In genomic region chr1:193058529-193059281, GRCh38 we compare ENCODE assay signal across 8 cellular contexts. TPM values are rescaled to one million over a fixed set of nuclear protein-coding genes. Genes with fewer than 3 reads are reported as not detected.
A peak's percentile ranks its signal among the peaks of the same experiment; 100 is the strongest.
DNase-seq lines count a peak whose midpoint lies in the region; ATAC-seq and TF ChIP-seq lines count a peak whose summit lies in the region.

No MANE protein-coding gene starts in this region.

- H3K4me3 ChIP-seq in fibroblast of mammary gland (ENCODE audit: control insufficient read depth, low read depth, low read length) = peak overlapping the region; percentile 95
- H3K4me3 ChIP-seq in neutrophil (ENCODE audit: low read depth in 1 of 2, low read length in 1 of 2) = peak overlapping the region; percentile 82 to 95
- peak overlapping the region; percentile 1 to 85 (median 45) for H3K4me3 ChIP-seq in thyroid gland (replicated peaks in 1 of 3)

- H3K36me3 ChIP-seq in neutrophil (no peaks in the 10 kb centered on the region), thyroid gland (no peaks in the 10 kb centered on the region)

- peaks cover 45% of the 10 kb centered on the region for H3K4me1 Mint-ChIP-seq in CD14-positive monocyte
- H3K4me1 Mint-ChIP-seq in activated T-cell treated with anti-CD3 and anti-CD28 coated beads, Interleukin-2, amount 50 U/mL, for 24 hours (ENCODE audit: low read depth) = peaks cover 58% of the 10 kb centered on the region

- TF ChIP-seq CTCF in CD14-positive monocyte (IDR thresholded peaks at IDR 0.05) = no peak
- TF ChIP-seq CTCF in fibroblast of mammary gland (conservative IDR thresholded peaks at IDR 0.05; ENCODE audit: control insufficient read depth, insufficient read depth, low read depth, low read length) = no peak
- no peak for TF ChIP-seq CTCF in neutrophil (IDR thresholded peaks at IDR 0.05)
- no peak for TF ChIP-seq CTCF in thyroid gland (IDR thresholded peaks at IDR 0.05)

- H3K4me3 Mint-ChIP-seq in CD14-positive monocyte = peak overlapping the region; percentile 95 to 97
- H3K4me3 Mint-ChIP-seq in activated T-cell treated with anti-CD3 and anti-CD28 coated beads, Interleukin-2, amount 50 U/mL, for 24 hours = peak overlapping the region; percentile 100

- H3K36me3 Mint-ChIP-seq in CD14-positive monocyte = peaks cover 2 to 5% of the 10 kb centered on the region in 2 donors
- peaks cover 76% of the 10 kb centered on the region for H3K36me3 Mint-ChIP-seq in activated T-cell treated with anti-CD3 and anti-CD28 coated beads, Interleukin-2, amount 50 U/mL, for 24 hours (ENCODE audit: low read depth)

- ATAC-seq in GM19043 (IDR thresholded peaks at IDR 0.05; ENCODE audit: low read depth, unreplicated experiment) (peak; percentile 42), HG03354 (IDR thresholded peaks at IDR 0.05; ENCODE audit: poor library complexity, severe bottlenecking, unreplicated experiment) (peak; percentile 39)

- peak; percentile 58 for DNase-seq in CD14-positive monocyte (ENCODE audit: low spot score)
- peak; percentile 85 for DNase-seq in OCI-M1 (lab: John Stamatoyannopoulos, UW)
- DNase-seq in activated T-cell treated with anti-CD3 and anti-CD28 coated beads, Interleukin-2, amount 50 U/mL, for 24 hours = peak; percentile 79
- DNase-seq in fibroblast of mammary gland (ENCODE audit: low read depth) = peak; percentile 59
- DNase-seq in thyroid gland = peak; percentile 76 to 80

- WGBS in thyroid gland, 2 donors = 1% methylated on average over 24 to 35 of the region's 37 CpGs

- no peak for TF ChIP-seq POLR2A in thyroid gland (IDR thresholded peaks at IDR 0.05)

- peaks cover 0 to 4% (median 0%) of the 10 kb centered on the region in 3 donors for H3K27me3 Mint-ChIP-seq in CD14-positive monocyte (ENCODE audit: low read depth in 3 of 3)
- H3K27me3 Mint-ChIP-seq in activated T-cell treated with anti-CD3 and anti-CD28 coated beads, Interleukin-2, amount 50 U/mL, for 24 hours = no peaks in the 10 kb centered on the region

- no peaks in the 10 kb centered on the region for H3K9me3 ChIP-seq in neutrophil
- no peaks in the 10 kb centered on the region for H3K9me3 ChIP-seq in thyroid gland

- H3K4me1 ChIP-seq in neutrophil (ENCODE audit: control insufficient read depth in 1 of 2, insufficient read depth in 1 of 2, low read depth in 1 of 2, low read length in 1 of 2) (peaks cover 25% of the 10 kb centered on the region in 2 experiments), thyroid gland (peaks cover 19 to 24% of the 10 kb centered on the region in 2 donors)

- peak overlapping the region; percentile 98 to 99 (median 99) for H3K27ac Mint-ChIP-seq in CD14-positive monocyte
- peak overlapping the region; percentile 99 for H3K27ac Mint-ChIP-seq in activated T-cell treated with anti-CD3 and anti-CD28 coated beads, Interleukin-2, amount 50 U/mL, for 24 hours

- H3K27ac ChIP-seq in neutrophil (peak overlapping the region; percentile 92), thyroid gland (peak overlapping the region; percentile 80 to 97 (median 96))

- H3K27me3 ChIP-seq in neutrophil (no peaks in the 10 kb centered on the region), thyroid gland (no peaks in the 10 kb centered on the region)

- intact Hi-C loops in CD14-positive monocyte (cut with micrococcal nuclease) (loop anchor here (5.0 to 10.0 kb wide), 5 partner anchors 36 to 584 kb away; partner anchors contain the start of genes GLRX2 (in 2 of the 2) and CDC73 (in 1 of the 2)), thyroid gland (cut with DNase I) (no loop called here)

- no peaks in the 10 kb centered on the region for H3K9me3 Mint-ChIP-seq in CD14-positive monocyte
- H3K9me3 Mint-ChIP-seq in activated T-cell treated with anti-CD3 and anti-CD28 coated beads, Interleukin-2, amount 50 U/mL, for 24 hours = no peaks in the 10 kb centered on the region

RNA-seq across cellular contexts. Expression of gene UCHL5, which starts 0.5 kb away (rescaled TPM):
- polyA plus RNA-seq in CD14-positive monocyte = 10 to 100 TPM; 29.6 to 43.0 TPM
- 10 to 100 TPM; 24.5 to 31.1 (median 26.2) TPM for total RNA-seq in thyroid gland

RNA-seq across cellular contexts. Expression of gene RO60, which starts 0.7 kb away (rescaled TPM):
- polyA plus RNA-seq in CD14-positive monocyte = 10 to 100 TPM; 58.1 to 67.9 TPM
- 100 to 1,000 TPM in 2 of 4 donors, 10 to 100 TPM in 2; 90.1 to 129 (median 102) TPM for total RNA-seq in thyroid gland

RNA-seq across cellular contexts. Expression of gene GLRX2, which starts 46.5 kb away (rescaled TPM):
- 10 to 100 TPM; 15.2 to 16.1 TPM for polyA plus RNA-seq in CD14-positive monocyte
- total RNA-seq in thyroid gland = 10 to 100 TPM in 1 of 4 donors, 1 to 10 TPM in 3; 4.5 to 23.0 (median 6.1) TPM

Comparison
In these comparisons a context has a peak if more than half of its experiments do, and no peak if none do; other contexts are left out.
1. Peak in every context shown above with its lines: DNase-seq, ATAC-seq, H3K4me3 ChIP-seq and H3K27ac ChIP-seq.
2. H3K4me3 ChIP-seq: peak in every context shown above with its lines; median percentile 95 in fibroblast of mammary gland; 88 in neutrophil; 45 in thyroid gland.